In genomic region chr2:27752551-27753237, GRCh38 we compare ENCODE assay signal across 1 cellular context.
TF ChIP-seq lines count a peak whose summit lies in the region.

No MANE protein-coding gene starts in this region.

TF ChIP-seq in HepG2, 621 proteins besides CTCF, POLR2A, EP300 and RAD21 (continued from another document and continues in another):
- TF ChIP-seq ZNF280B (CRISPR knock-in tag; IDR thresholded peaks at IDR 0.05; ENCODE audit: borderline replicate concordance) (0 out of 2 replicates have a peak, but pooled peaks have one; percentile 56), THAP11 (CRISPR knock-in tag; IDR thresholded peaks at IDR 0.05) (peak; percentile 52), HNRNPK (IDR thresholded peaks at IDR 0.05; ENCODE audit: low read depth, low read length, poor library complexity, severe bottlenecking) (no peak), CEBPG (CRISPR knock-in tag; IDR thresholded peaks at IDR 0.05) (peak; percentile 95), PHF21A (CRISPR knock-in tag; IDR thresholded peaks at IDR 0.05) (no peak), ZNF547 (CRISPR knock-in tag; IDR thresholded peaks at IDR 0.05) (0 out of 2 replicates have a peak, but pooled peaks have one; percentile 22), KLF11 (CRISPR knock-in tag; IDR thresholded peaks at IDR 0.05) (no peak; the same call in 1 of the 2 replicates), SIN3A (IDR thresholded peaks at IDR 0.05; ENCODE audit: borderline replicate concordance, low read depth, low read length) (peak; percentile 69; the same call in 1 of the 2 replicates), RXRB (CRISPR knock-in tag; IDR thresholded peaks at IDR 0.05; ENCODE audit: borderline replicate concordance) (0 out of 2 replicates have a peak, but pooled peaks have one; percentile 6), KDM5B (CRISPR knock-in tag; IDR thresholded peaks at IDR 0.05; ENCODE audit: borderline replicate concordance) (peak; percentile 19; the same call in 1 of the 2 replicates), ZNF883 (CRISPR knock-in tag; IDR thresholded peaks at IDR 0.05; ENCODE audit: not compliant biosample characterization) (peak; percentile 17), ZNF839 (CRISPR knock-in tag; IDR thresholded peaks at IDR 0.05; ENCODE audit: borderline replicate concordance) (no peak), KMT2B (CRISPR knock-in tag; IDR thresholded peaks at IDR 0.05) (0 out of 2 replicates have a peak, but pooled peaks have one; percentile 12), HDAC2 (CRISPR knock-in tag; IDR thresholded peaks at IDR 0.05) (peak; percentile 26), POLR2G (IDR thresholded peaks at IDR 0.05; ENCODE audit: low read depth, low read length) (peak; percentile 90), FOXP4 (CRISPR knock-in tag; IDR thresholded peaks at IDR 0.05) (0 out of 2 replicates have a peak, but pooled peaks have one; percentile 14), MXD3 (CRISPR knock-in tag; IDR thresholded peaks at IDR 0.05) (peak; percentile 55; the same call in 1 of the 2 replicates), CBX1 (IDR thresholded peaks at IDR 0.05; ENCODE audit: low read depth) (peak; percentile 4), SRSF1 (optimal IDR thresholded peaks at IDR 0.05; ENCODE audit: low read depth, low read length) (peak; percentile 17), RXRA (CRISPR knock-in tag; IDR thresholded peaks at IDR 0.05) (peak; percentile 69), KLF6 (CRISPR knock-in tag; IDR thresholded peaks at IDR 0.05) (no peak), KLF16 (CRISPR knock-in tag; IDR thresholded peaks at IDR 0.05) (peak in 1 of 2 experiments; percentile 62; a peak in 1 of 4 replicates), RFXANK (CRISPR knock-in tag; IDR thresholded peaks at IDR 0.05) (0 out of 2 replicates have a peak, but pooled peaks have one; percentile 25), NCOA2 (CRISPR knock-in tag; IDR thresholded peaks at IDR 0.05) (0 out of 2 replicates have a peak, but pooled peaks have one; percentile 64), SIN3B (IDR thresholded peaks at IDR 0.05; ENCODE audit: low read length) (peak; percentile 21; the same call in 1 of the 2 replicates), ZNF276 (CRISPR knock-in tag; IDR thresholded peaks at IDR 0.05; ENCODE audit: low read depth) (peak; percentile 85), NFIC (IDR thresholded peaks at IDR 0.05; ENCODE audit: low read length) (peak; percentile 28; the same call in 1 of the 2 replicates), UBTF (CRISPR knock-in tag; IDR thresholded peaks at IDR 0.05) (0 out of 2 replicates have a peak, but pooled peaks have one; percentile 40), WIZ (CRISPR knock-in tag; IDR thresholded peaks at IDR 0.05) (no peak), HINFP (CRISPR knock-in tag; IDR thresholded peaks at IDR 0.05; ENCODE audit: low read depth) (0 out of 2 replicates have a peak, but pooled peaks have one; percentile 70), AKNA (CRISPR knock-in tag; IDR thresholded peaks at IDR 0.05; ENCODE audit: borderline replicate concordance) (no peak), FOXA3 (CRISPR knock-in tag; IDR thresholded peaks at IDR 0.05) (0 out of 2 replicates have a peak, but pooled peaks have one; percentile 23), ZBTB26 (CRISPR knock-in tag; IDR thresholded peaks at IDR 0.05; ENCODE audit: borderline replicate concordance) (0 out of 2 replicates have a peak, but pooled peaks have one; percentile 53), YEATS4 (CRISPR knock-in tag; IDR thresholded peaks at IDR 0.05; ENCODE audit: borderline replicate concordance) (peak; percentile 45; the same call in 1 of the 2 replicates), ZBTB25 (CRISPR knock-in tag; IDR thresholded peaks at IDR 0.05) (0 out of 2 replicates have a peak, but pooled peaks have one; percentile 31), HNF4G (IDR thresholded peaks at IDR 0.05; ENCODE audit: borderline replicate concordance, low read depth, low read length) (0 out of 2 replicates have a peak, but pooled peaks have one; percentile 9), HNF4G (CRISPR knock-in tag; IDR thresholded peaks at IDR 0.05; ENCODE audit: borderline replicate concordance, low read depth) (no peak), ZNF784 (CRISPR knock-in tag; IDR thresholded peaks at IDR 0.05; ENCODE audit: borderline replicate concordance) (peak; percentile 16; the same call in 1 of the 2 replicates), MLLT10 (CRISPR knock-in tag; IDR thresholded peaks at IDR 0.05) (no peak), CENPBD1 (CRISPR knock-in tag; IDR thresholded peaks at IDR 0.05; ENCODE audit: borderline replicate concordance, low read depth) (no peak), SP140L (CRISPR knock-in tag; IDR thresholded peaks at IDR 0.05; ENCODE audit: borderline replicate concordance) (no peak), BRCA1 (CRISPR knock-in tag; IDR thresholded peaks at IDR 0.05) (no peak)
